In genomic region chr13:51772105-51772455, GRCh38 we compare ENCODE assay signal across 22 cellular contexts.
"Had no signal": no experiment of that assay in that cellular context is flagged by ENCODE, and none has a peak within 500 bp of the region (broad histone marks: within the 10 kb centered on the region; RNA-seq: fewer than 3 reads in every experiment).

No MANE protein-coding gene starts in this region.

- H3K27ac Mint-ChIP-seq: activated naive CD4-positive, alpha-beta T cell treated with anti-CD3 and anti-CD28 coated beads, Interleukin-2, amount 50 U/mL, for 24 hours had no signal

- H3K4me3 ChIP-seq: heart right ventricle, lower lobe of right lung, neural progenitor cell, psoas muscle, thoracic aorta had no signal

- H3K36me3 Mint-ChIP-seq: activated naive CD4-positive, alpha-beta T cell treated with anti-CD3 and anti-CD28 coated beads, Interleukin-2, amount 50 U/mL, for 24 hours had no signal

- H3K4me2 ChIP-seq: neural progenitor cell had no signal

- H3K36me3 ChIP-seq: neural progenitor cell, thoracic aorta had no signal

- H3K9me3 ChIP-seq: heart right ventricle, lower lobe of right lung, psoas muscle, thoracic aorta had no signal

- H3K9me3 Mint-ChIP-seq: activated naive CD4-positive, alpha-beta T cell treated with anti-CD3 and anti-CD28 coated beads, Interleukin-2, amount 50 U/mL, for 24 hours; naive thymus-derived CD4-positive, alpha-beta T cell; neural progenitor cell had no signal

- H3K27ac ChIP-seq: epithelial cell of prostate, heart right ventricle, lower lobe of right lung, neural progenitor cell, psoas muscle had no signal

- H2AFZ ChIP-seq: neural progenitor cell had no signal

- FAIRE-seq: astrocyte, keratinocyte, small intestine had no signal

- H3K27me3 ChIP-seq: heart right ventricle, neural progenitor cell had no signal

- H3K9ac ChIP-seq: neural progenitor cell had no signal

- H3K4me1 ChIP-seq: neural progenitor cell, psoas muscle had no signal

- ATAC-seq: sciatic nerve had no signal

- DNase-seq: activated CD4-positive, alpha-beta T cell treated with anti-CD3 and anti-CD28 coated beads for 1 hour; activated CD4-positive, alpha-beta T cell treated with anti-CD3 and anti-CD28 coated beads, Interleukin-2, amount 50 U/mL, for 1 hour; activated CD8-positive, alpha-beta memory T cell treated with anti-CD3 and anti-CD28 coated beads for 24 hours; activated CD8-positive, alpha-beta memory T cell treated with anti-CD3 and anti-CD28 coated beads, Interleukin-2, amount 50 U/mL, for 4 hours; activated effector memory CD4-positive, alpha-beta T cell treated with Interleukin-2 at 50 U/mL for 16 hours; activated T-cell treated with anti-CD3 and anti-CD28 coated beads, Interleukin-2, amount 50 U/mL, for 48 hours; cortex of kidney; heart right ventricle; lower lobe of right lung; naive thymus-derived CD4-positive, alpha-beta T cell; small intestine; stimulated activated CD4-positive, alpha-beta T cell treated with anti-CD3 and anti-CD28 coated beads, Interleukin-2, amount 100 ng/mL, for 24 hours; stimulated activated naive CD4-positive, alpha-beta T cell; T-helper 9 cell had no signal
